ENCODE assay signal across 9 cellular contexts in the genomic region with DNA sequence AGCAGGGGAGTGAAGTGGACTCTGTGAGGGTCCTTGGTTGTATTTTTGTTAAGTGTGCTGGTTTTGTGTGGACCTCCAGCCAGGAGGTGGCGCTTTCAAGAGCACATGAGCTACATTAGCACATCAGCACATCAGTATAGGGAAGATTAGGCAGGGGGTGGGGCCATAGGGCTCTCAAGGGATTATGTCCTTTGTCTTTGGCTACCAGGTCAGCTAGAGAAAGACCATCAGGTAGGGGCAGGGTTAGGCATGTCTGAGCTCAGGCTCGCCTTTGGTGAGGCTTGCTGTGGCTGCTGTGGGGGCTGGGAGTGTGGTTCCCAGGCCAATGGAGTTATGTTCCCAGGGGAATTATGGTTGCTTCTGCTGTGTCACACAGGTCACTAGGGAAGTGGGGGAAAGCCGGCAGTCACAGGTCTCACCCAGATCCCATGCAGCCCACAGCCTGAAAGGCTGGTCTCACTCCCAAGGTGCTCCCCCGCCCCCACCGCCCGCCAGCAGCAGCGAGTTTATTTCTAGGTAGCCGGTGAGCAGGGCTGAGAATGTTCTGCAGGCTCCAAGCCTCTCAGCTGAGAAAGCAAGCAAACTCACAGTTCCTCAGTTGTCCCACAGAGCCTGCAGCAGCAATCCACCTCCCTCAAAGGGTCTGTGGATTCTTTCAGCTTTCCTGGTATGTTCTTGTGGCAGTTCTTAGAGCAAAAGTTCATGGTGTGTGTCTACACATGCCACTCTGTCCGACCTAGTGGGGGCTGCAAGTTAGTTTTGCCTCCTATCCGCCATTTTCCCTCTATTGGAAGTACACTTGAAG. TPM values are rescaled to one million over a fixed set of nuclear protein-coding genes. Genes with fewer than 3 reads are reported as not detected.
DNase-seq lines count a peak whose midpoint lies in the region; FAIRE-seq and TF ChIP-seq lines count a peak whose summit lies in the region.
"Had no signal": no experiment of that assay in that cellular context is flagged by ENCODE, and none has a peak within 500 bp of the region (broad histone marks: within the 10 kb centered on the region; RNA-seq: fewer than 3 reads in every experiment).

No MANE protein-coding gene starts in this region.

- H3K4me3 ChIP-seq in AG04450 (ENCODE audit: low read depth, low read length) (peak overlapping the region; percentile 55), SK-N-SH (ENCODE audit: low read depth in 2 of 2, low read length in 1 of 2) (peak overlapping the region; percentile 47 to 60), epithelial cell of esophagus (ENCODE audit: low read length) (no peak overlapping the region), spleen (peak overlapping the region in 5 of 8 donors; percentile 36 to 69 (median 40))
- H3K4me3 ChIP-seq in Jurkat, Clone E6-1 (ENCODE audit: low read length), result peak overlapping the region; percentile 36

- H3K27me3 ChIP-seq in AG04450 (ENCODE audit: control insufficient read depth, insufficient read depth, low read length), result no peaks in the 10 kb centered on the region
- H3K27me3 ChIP-seq in SK-N-SH (ENCODE audit: insufficient read depth), result no peaks in the 10 kb centered on the region
- peaks cover 0 to 19% (median 4%) of the 10 kb centered on the region in 7 donors for H3K27me3 ChIP-seq in spleen (replicated peaks in 1 of 7)

- WGBS in SK-N-SH (ENCODE audit: low lambda C conversion rate), result 40% methylated on average over 6 of the region's 10 CpGs
- WGBS in spleen, 5 donors, result 77 to 89% (median 84%) methylated on average over 4 to 10 of the region's 10 CpGs

- H3K4me2 ChIP-seq in SK-N-SH, result peak overlapping the region; percentile 78

- H3F3A ChIP-seq in SK-N-SH (replicated peaks; ENCODE audit: insufficient read depth), result no peaks in the 10 kb centered on the region

- H3K9ac ChIP-seq in SK-N-SH, result peak overlapping the region; percentile 40; the same call in 1 of the 2 replicates

- FAIRE-seq in HTR-8/SVneo (lab: Jason Lieb, UNC), result no peak

- H4K20me1 ChIP-seq in SK-N-SH (ENCODE audit: insufficient read depth), result no peaks in the 10 kb centered on the region

- no peak for TF ChIP-seq POLR2A in spleen (IDR thresholded peaks at IDR 0.05)

- no peaks in the 10 kb centered on the region for H3K9me2 ChIP-seq in SK-N-SH

- POLR2A ChIA-PET in AG04450 (lab: Yijun Ruan, JAX), result no interaction called here
- POLR2A ChIA-PET in SK-N-SH (lab: Yijun Ruan, JAX), result no interaction called here
- POLR2A ChIA-PET in HEK293T (lab: Yijun Ruan, JAX), result no interaction called here

- peak overlapping the region; percentile 94 for H2AFZ ChIP-seq in SK-N-SH (ENCODE audit: low read depth)

- TF ChIP-seq EP300 in SK-N-SH (IDR thresholded peaks at IDR 0.05; ENCODE audit: borderline replicate concordance in 1 of 2, low read depth in 1 of 2, low read length in 1 of 2), result no peak

- TF ChIP-seq CTCF in AG04450 (IDR thresholded peaks at IDR 0.05; ENCODE audit: low read depth, low read length), result peak; percentile 19; the same call in 1 of the 2 replicates
- TF ChIP-seq CTCF in GM13976 (IDR thresholded peaks at IDR 0.05; ENCODE audit: borderline replicate concordance, control extremely low read depth, extremely low read depth, insufficient read depth, missing control alignments), result peak; percentile 29
- peak; percentile 65 for TF ChIP-seq CTCF in SK-N-SH (IDR thresholded peaks at IDR 0.05)
- peak; percentile 19 for TF ChIP-seq CTCF in epithelial cell of esophagus (IDR thresholded peaks at IDR 0.05; ENCODE audit: insufficient read depth, low read depth, low read length, missing control alignments)
- TF ChIP-seq CTCF in spleen (IDR thresholded peaks at IDR 0.05 in 8 of 11, conservative IDR thresholded peaks at IDR 0.05 in 3 of 11), result no peak

- H3K4me1 ChIP-seq in SK-N-SH (ENCODE audit: control insufficient read depth in 1 of 2, insufficient read depth in 2 of 2, low read depth in 1 of 2, low read length in 1 of 2) (peaks cover 3 to 4% of the 10 kb centered on the region in 2 experiments; a peak in 2 of 4 replicates), spleen (peaks cover 0 to 17% (median 12%) of the 10 kb centered on the region in 6 donors)

- in situ Hi-C loops in GM13976 (cut with MboI; ENCODE audit: low sequenced_read_pairs, unreplicated experiment), result loop anchor here (10.0 to 25.0 kb wide), 4 partner anchors 351 to 898 kb away; partner anchors contain the start of gene CRB2

- no peak for DNase-seq in AG04450 (ENCODE audit: low read depth, low spot score)
- DNase-seq in GM13976 (ENCODE audit: low spot score), result peak; percentile 20
- DNase-seq in Jurkat, Clone E6-1 (ENCODE audit: low read depth, low spot score), result peak; percentile 45
- peak; percentile 27 for DNase-seq in SK-N-SH
- DNase-seq in epithelial cell of esophagus (ENCODE audit: low read depth), result no peak
- DNase-seq in spleen, result no peak
- no peak for DNase-seq in HEK293T (ENCODE audit: extremely low spot score)
- no peak for DNase-seq in HTR-8/SVneo (ENCODE audit: insufficient read length, low spot score)

- TF ChIP-seq RAD21 in SK-N-SH (IDR thresholded peaks at IDR 0.05; ENCODE audit: low read length), result no peak

- H3K79me2 ChIP-seq in SK-N-SH (ENCODE audit: insufficient read depth), result no peaks in the 10 kb centered on the region

- intact Hi-C loops in spleen (cut with DNase I; ENCODE audit: low total_unique reads), result no loop called here

- H3K27ac ChIP-seq in AG04450 (ENCODE audit: low read depth, low read length), result no peak overlapping the region
- H3K27ac ChIP-seq in SK-N-SH (ENCODE audit: low read depth in 2 of 2, low read length in 1 of 2), result peak overlapping the region in 1 of 2 experiments; percentile 7; a peak in 1 of 4 replicates
- peak overlapping the region in 7 of 8 donors; percentile 61 to 81 (median 75) for H3K27ac ChIP-seq in spleen

- H3K9me3 ChIP-seq in AG04450 (ENCODE audit: control insufficient read depth, insufficient read depth, low read length) (no peaks in the 10 kb centered on the region), SK-N-SH (no peaks in the 10 kb centered on the region), spleen (peaks cover 0 to 2% (median 0%) of the 10 kb centered on the region in 8 donors)

- CTCF ChIA-PET in AG04450 (lab: Charles Lee) (interaction anchor here (0.5 to 4.7 kb wide), 14 partner anchors 9 to 558 kb away, joined by 3 to 104 read pairs (median 4); no protein-coding TSS in a partner anchor), SK-N-SH (lab: Yijun Ruan, JAX) (interaction anchor here (0.6 to 4.6 kb wide), 19 partner anchors 8 to 886 kb away, joined by 3 to 77 read pairs (median 4); partner anchors contain the start of gene OR1J1), HEK293T (lab: Yijun Ruan, JAX) (interaction anchor here (0.6 to 1.5 kb wide), 5 partner anchors 11 to 545 kb away, joined by 3 to 4 read pairs (median 3); no protein-coding TSS in a partner anchor)

- H3K36me3 ChIP-seq in SK-N-SH (replicated peaks in 1 of 2; ENCODE audit: control insufficient read depth in 1 of 2, insufficient read depth in 2 of 2, low read length in 1 of 2) (no peaks in the 10 kb centered on the region), spleen (no peaks in the 10 kb centered on the region)

TF ChIP-seq in SK-N-SH, 30 proteins besides CTCF, POLR2A, EP300 and RAD21 (continues in another document):
- TF ChIP-seq, protein P1, sequence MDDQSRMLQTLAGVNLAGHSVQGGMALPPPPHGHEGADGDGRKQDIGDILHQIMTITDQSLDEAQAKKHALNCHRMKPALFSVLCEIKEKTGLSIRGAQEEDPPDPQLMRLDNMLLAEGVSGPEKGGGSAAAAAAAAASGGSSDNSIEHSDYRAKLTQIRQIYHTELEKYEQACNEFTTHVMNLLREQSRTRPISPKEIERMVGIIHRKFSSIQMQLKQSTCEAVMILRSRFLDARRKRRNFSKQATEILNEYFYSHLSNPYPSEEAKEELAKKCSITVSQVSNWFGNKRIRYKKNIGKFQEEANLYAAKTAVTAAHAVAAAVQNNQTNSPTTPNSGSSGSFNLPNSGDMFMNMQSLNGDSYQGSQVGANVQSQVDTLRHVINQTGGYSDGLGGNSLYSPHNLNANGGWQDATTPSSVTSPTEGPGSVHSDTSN (IDR thresholded peaks at IDR 0.05), result no peak
- TF ChIP-seq MEF2A (IDR thresholded peaks at IDR 0.05; ENCODE audit: borderline replicate concordance, low read depth) (no peak), YY1 (IDR thresholded peaks at IDR 0.05; ENCODE audit: low read depth) (0 out of 2 replicates have a peak, but pooled peaks have one; percentile 19), JUND (IDR thresholded peaks at IDR 0.05) (no peak)

TF ChIP-seq in HEK293T, 16 proteins besides CTCF, POLR2A, EP300 and RAD21 (continues in another document):
- no peak for TF ChIP-seq SUZ12 (IDR thresholded peaks at IDR 0.05)
- no peak for TF ChIP-seq ZNF384 (IDR thresholded peaks at IDR 0.05)
- TF ChIP-seq FOXM1 (IDR thresholded peaks at IDR 0.05; ENCODE audit: borderline replicate concordance), result no peak
- TF ChIP-seq ARNT (IDR thresholded peaks at IDR 0.05), result no peak
- no peak for TF ChIP-seq FOXK2 (IDR thresholded peaks at IDR 0.05)
- TF ChIP-seq L3MBTL2 (conservative IDR thresholded peaks at IDR 0.05), result no peak
- no peak for TF ChIP-seq FOXA1 (IDR thresholded peaks at IDR 0.05)
- TF ChIP-seq SP1 (IDR thresholded peaks at IDR 0.05), result no peak
- TF ChIP-seq LEF1 (IDR thresholded peaks at IDR 0.05; ENCODE audit: borderline replicate concordance), result no peak
- TF ChIP-seq BHLHE40 (IDR thresholded peaks at IDR 0.05; ENCODE audit: borderline replicate concordance), result no peak

RNA-seq across cellular contexts. Expression of gene OR1J1, which starts 13.7 kb away (rescaled TPM):
- not detected in 2 replicates for polyA plus RNA-seq in AG04450 (2011; rRNA removed)
- not detected in 2 replicates for polyA minus RNA-seq in AG04450 (2011; rRNA and poly(A)+ RNA removed)
- not detected for polyA plus RNA-seq in Jurkat, Clone E6-1 (2012; ENCODE audit: insufficient read depth, insufficient read length)
- not detected in 2 replicates for polyA plus RNA-seq in SK-N-SH (2012; rRNA removed)
- not detected in 2 replicates for polyA plus RNA-seq in SK-N-SH (2012; cell fraction: cytosol; rRNA removed)
- not detected in 2 replicates for polyA plus RNA-seq in SK-N-SH (2012; cell fraction: nucleus; rRNA removed)
- not detected for total RNA-seq in spleen
- polyA plus RNA-seq in spleen, result not detected
- total RNA-seq: lung microvascular endothelial cell had no signal

RNA-seq across cellular contexts. Expression of gene OR1J2, which starts 46.6 kb away (rescaled TPM):
- polyA plus RNA-seq in AG04450 (2011; rRNA removed) (0.10 TPM in 1 of 2 replicates, not detected in the other), SK-N-SH (2012; rRNA removed) (not detected in 2 replicates), spleen (not detected)
- polyA minus RNA-seq in AG04450 (2011; rRNA and poly(A)+ RNA removed), result 0.74 and 0.83 TPM in 2 replicates
- polyA plus RNA-seq in Jurkat, Clone E6-1 (2012; ENCODE audit: insufficient read depth, insufficient read length), result not detected
- not detected in 2 replicates for polyA plus RNA-seq in SK-N-SH (2012; cell fraction: cytosol; rRNA removed)
- 0.23 and 0.24 TPM in 2 replicates for polyA plus RNA-seq in SK-N-SH (2012; cell fraction: nucleus; rRNA removed)
- total RNA-seq in spleen, result not detected
- total RNA-seq: lung microvascular endothelial cell had no signal

RNA-seq across cellular contexts. Expression of gene OR1J4, which starts 54.9 kb away (rescaled TPM):
- 0.10 and 0.11 TPM in 2 replicates for polyA plus RNA-seq in AG04450 (2011; rRNA removed)
- polyA minus RNA-seq in AG04450 (2011; rRNA and poly(A)+ RNA removed), result 1.3 TPM in 1 of 2 replicates, not detected in the other
- not detected for polyA plus RNA-seq in Jurkat, Clone E6-1 (2012; ENCODE audit: insufficient read depth, insufficient read length)
- 0.07 and 0.13 TPM in 2 replicates for polyA plus RNA-seq in SK-N-SH (2012; rRNA removed)
- 0.03 TPM in 1 of 2 replicates, not detected in the other for polyA plus RNA-seq in SK-N-SH (2012; cell fraction: cytosol; rRNA removed)
- polyA plus RNA-seq in SK-N-SH (2012; cell fraction: nucleus; rRNA removed), result 0.14 TPM in 1 of 2 replicates, not detected in the other
- not detected for total RNA-seq in spleen
- polyA plus RNA-seq in spleen, result not detected
- total RNA-seq: lung microvascular endothelial cell had no signal

Comparison
In these comparisons a context has a peak if more than half of its experiments do, and no peak if none do; other contexts are left out.
1. DNase-seq: peak in GM13976 (single experiment), Jurkat, Clone E6-1 (single experiment) and SK-N-SH (single experiment); none in AG04450 (single experiment), epithelial cell of esophagus (single experiment), spleen (single experiment), HEK293T (single experiment) and HTR-8/SVneo (single experiment).
2. CTCF ChIP-seq: peak in AG04450 (single experiment), GM13976 (single experiment), SK-N-SH (single experiment) and epithelial cell of esophagus (single experiment); none in spleen (0 of 11).